In genomic region chr11:15710593-15711260, GRCh38 we compare ENCODE assay signal across 23 cellular contexts.
DNase-seq lines count a peak whose midpoint lies in the region; ATAC-seq, FAIRE-seq and TF ChIP-seq lines count a peak whose summit lies in the region.
"Had no signal": no experiment of that assay in that cellular context is flagged by ENCODE, and none has a peak within 500 bp of the region (broad histone marks: within the 10 kb centered on the region; RNA-seq: fewer than 3 reads in every experiment).

No MANE protein-coding gene starts in this region.

- H3K36me3 Mint-ChIP-seq in GM23338 (ENCODE audit: low read depth) (no peaks in the 10 kb centered on the region), neural progenitor cell (peaks cover 2% of the 10 kb centered on the region), T-cell (no peaks in the 10 kb centered on the region)
- H3K36me3 Mint-ChIP-seq: activated naive CD8-positive, alpha-beta T cell treated with anti-CD3 and anti-CD28 coated beads for 36 hours; naive B cell had no signal

- no peaks in the 10 kb centered on the region; a peak in 1 of 4 replicates for H3K9me3 ChIP-seq in H1 (ENCODE audit: insufficient read depth in 2 of 2, low read depth in 1 of 2, low read length in 1 of 2)
- H3K9me3 ChIP-seq in neural progenitor cell (ENCODE audit: low read depth): no peaks in the 10 kb centered on the region
- H3K9me3 ChIP-seq: esophagus muscularis mucosa, gastroesophageal sphincter, ovary, sigmoid colon had no signal

- H3K27ac Mint-ChIP-seq in GM23338: no peak overlapping the region
- H3K27ac Mint-ChIP-seq in neural progenitor cell: no peak overlapping the region
- no peak overlapping the region for H3K27ac Mint-ChIP-seq in T-cell
- H3K27ac Mint-ChIP-seq: activated naive CD8-positive, alpha-beta T cell treated with anti-CD3 and anti-CD28 coated beads for 36 hours had no signal

- H3K4me3 Mint-ChIP-seq in GM23338 (no peak overlapping the region), neural progenitor cell (no peak overlapping the region), T-cell (no peak overlapping the region)
- H3K4me3 Mint-ChIP-seq: activated naive CD8-positive, alpha-beta T cell treated with anti-CD3 and anti-CD28 coated beads for 36 hours; naive B cell had no signal

- ATAC-seq in GM23338 (peak; percentile 72), T-cell (replicated peaks in 1 of 4) (no peak)
- ATAC-seq: gastroesophageal sphincter had no signal

- no peak for TF ChIP-seq CTCF in GM23338 (conservative IDR thresholded peaks at IDR 0.05; ENCODE audit: low read depth in 2 of 2)
- TF ChIP-seq CTCF in H1 (IDR thresholded peaks at IDR 0.05; ENCODE audit: control extremely low read depth in 1 of 3, insufficient read depth in 1 of 3, low read depth in 1 of 3, low read length in 3 of 3): no peak
- no peak for TF ChIP-seq CTCF in neural progenitor cell (IDR thresholded peaks at IDR 0.05)

- no peak overlapping the region for H2AK5ac ChIP-seq in H1 (ENCODE audit: low read depth, low read length)

- H3K4me1 Mint-ChIP-seq in GM23338 (peaks cover 29% of the 10 kb centered on the region), neural progenitor cell (peaks cover 37% of the 10 kb centered on the region), T-cell (no peaks in the 10 kb centered on the region)
- H3K4me1 Mint-ChIP-seq: activated naive CD8-positive, alpha-beta T cell treated with anti-CD3 and anti-CD28 coated beads for 36 hours; naive B cell had no signal

- H4K20me1 ChIP-seq in GM23338 (replicated peaks; ENCODE audit: insufficient read depth): no peaks in the 10 kb centered on the region
- no peaks in the 10 kb centered on the region for H4K20me1 ChIP-seq in H1 (replicated peaks in 1 of 2; ENCODE audit: control insufficient read depth in 1 of 2, insufficient read depth in 2 of 2, low read length in 2 of 2)
- no peaks in the 10 kb centered on the region for H4K20me1 ChIP-seq in neural progenitor cell (ENCODE audit: low read depth)

- H3K9me3 Mint-ChIP-seq in GM23338 (no peaks in the 10 kb centered on the region; the same call in none of the 3 replicates), neural progenitor cell (peaks cover 4% of the 10 kb centered on the region), T-cell (peaks cover 0 to 6% (median 0%) of the 10 kb centered on the region in 3 donors)
- H3K9me3 Mint-ChIP-seq: activated naive CD8-positive, alpha-beta T cell treated with anti-CD3 and anti-CD28 coated beads for 36 hours had no signal

- H2BK5ac ChIP-seq in H1 (ENCODE audit: low read depth, low read length): no peak overlapping the region

- H2AFZ ChIP-seq in GM23338: no peak overlapping the region
- H2AFZ ChIP-seq in H1 (ENCODE audit: low read length): no peak overlapping the region
- H2AFZ ChIP-seq in neural progenitor cell (replicated peaks): no peak overlapping the region

- H3K27me3 Mint-ChIP-seq in GM23338 (ENCODE audit: insufficient read depth, low read depth, poor library complexity): peaks cover 11% of the 10 kb centered on the region
- peaks cover 2% of the 10 kb centered on the region for H3K27me3 Mint-ChIP-seq in neural progenitor cell (ENCODE audit: insufficient read depth, low read depth)
- no peaks in the 10 kb centered on the region for H3K27me3 Mint-ChIP-seq in T-cell
- H3K27me3 Mint-ChIP-seq: activated naive CD8-positive, alpha-beta T cell treated with anti-CD3 and anti-CD28 coated beads for 36 hours; naive B cell had no signal

- 91% methylated on average over 3 of the region's 3 CpGs; no CpG with 5 or more reads in 1 of the 2 experiments for WGBS in H1 (ENCODE audit: extremely low coverage in 1 of 2, insufficient coverage in 1 of 2, insufficient read length in 1 of 2, insufficient replicate concordance in 2 of 2, low coverage in 1 of 2, low lambda C conversion rate in 2 of 2, missing lambda C conversion rate in 1 of 2), 2 experiments

- no peak for TF ChIP-seq EP300 in H1 (IDR thresholded peaks at IDR 0.05; ENCODE audit: borderline replicate concordance in 1 of 2, low read depth in 2 of 2, low read length in 2 of 2)

- no peak for TF ChIP-seq RAD21 in H1 (IDR thresholded peaks at IDR 0.05 in 1 of 2, conservative IDR thresholded peaks at IDR 0.05 in 1 of 2; ENCODE audit: low read depth in 2 of 2, low read length in 2 of 2)

- H4K91ac ChIP-seq in H1 (replicated peaks; ENCODE audit: insufficient read length, low read length): no peak overlapping the region

- no peak overlapping the region for H3K23ac ChIP-seq in H1 (ENCODE audit: insufficient read length)

- no peak overlapping the region for H2BK120ac ChIP-seq in H1 (replicated peaks; ENCODE audit: low read depth, low read length)

- no peak overlapping the region for H4K8ac ChIP-seq in H1 (ENCODE audit: extremely low read depth, insufficient read depth, low read length)

- H3K4me1 ChIP-seq in GM23338 (ENCODE audit: insufficient read depth): peaks cover 15% of the 10 kb centered on the region
- peaks cover 0 to 9% (median 5%) of the 10 kb centered on the region in 4 experiments; a peak in 5 of 7 replicates for H3K4me1 ChIP-seq in H1 (replicated peaks in 1 of 4; ENCODE audit: control insufficient read depth in 3 of 4, insufficient read depth in 4 of 4, low read length in 3 of 4)
- peaks cover 22% of the 10 kb centered on the region for H3K4me1 ChIP-seq in neural progenitor cell

- no peak overlapping the region for H2BK20ac ChIP-seq in H1 (ENCODE audit: low read length)

- no peaks in the 10 kb centered on the region for H3K79me1 ChIP-seq in H1 (ENCODE audit: low read depth, low read length)

- H3K9me2 ChIP-seq in GM23338 (ENCODE audit: insufficient read depth): peaks cover 4% of the 10 kb centered on the region; the same call in 1 of the 2 replicates

- no peak for TF ChIP-seq POLR2A in H1 (IDR thresholded peaks at IDR 0.05; ENCODE audit: control extremely low read depth in 1 of 2, low read depth in 2 of 2, low read length in 2 of 2)

- H2BK15ac ChIP-seq in H1 (ENCODE audit: low read length): no peak overlapping the region

- H3K27me3 ChIP-seq in GM23338 (ENCODE audit: insufficient read depth) (peaks cover 22% of the 10 kb centered on the region), H1 (replicated peaks in 1 of 4; ENCODE audit: control insufficient read depth in 3 of 4, extremely low read depth in 1 of 4, insufficient read depth in 3 of 4, low read length in 3 of 4) (peaks cover 0 to 3% (median 0%) of the 10 kb centered on the region in 4 experiments; a peak in 4 of 7 replicates), neural progenitor cell (no peaks in the 10 kb centered on the region)
- H3K27me3 ChIP-seq: esophagus muscularis mucosa, gastroesophageal sphincter, ovary, sigmoid colon had no signal

- CTCF ChIA-PET in H1 (lab: Charles Lee; ENCODE audit: partially characterized antibody): interaction anchor here (0.7 to 1.0 kb wide), 2 partner anchors 21 to 96 kb away, joined by 3 read pairs; no protein-coding TSS in a partner anchor
- CTCF ChIA-PET in T-cell (lab: Charles Lee): no interaction called here

- H3F3A ChIP-seq in GM23338 (replicated peaks; ENCODE audit: low read depth) (0 out of 2 replicates have a peak, but pooled peaks cover 3% of the 10 kb centered on the region), neural progenitor cell (ENCODE audit: low read depth) (peaks cover 20% of the 10 kb centered on the region)

- POLR2A ChIA-PET in H1 (lab: Charles Lee; ENCODE audit: partially characterized antibody) (interaction anchor here (1.1 kb wide), 1 partner anchor 13 kb away, joined by 4 read pairs; no protein-coding TSS in a partner anchor), T-cell (lab: Charles Lee) (no interaction called here)

- H3K27ac ChIP-seq in GM23338 (ENCODE audit: low read depth) (no peak overlapping the region), H1 (ENCODE audit: low read depth, low read length) (no peak overlapping the region), neural progenitor cell (no peak overlapping the region)
- H3K27ac ChIP-seq: C4-2B, esophagus muscularis mucosa, gastroesophageal sphincter, ovary, sigmoid colon, SK-N-MC had no signal

- no peak overlapping the region for H4K5ac ChIP-seq in H1 (ENCODE audit: insufficient read length, low read depth, low read length)

- no peaks in the 10 kb centered on the region for H3K79me2 ChIP-seq in GM23338 (replicated peaks; ENCODE audit: insufficient read depth)
- no peaks in the 10 kb centered on the region for H3K79me2 ChIP-seq in H1 (ENCODE audit: control insufficient read depth in 1 of 2, insufficient read depth in 2 of 2, low read length in 2 of 2)
- no peaks in the 10 kb centered on the region for H3K79me2 ChIP-seq in neural progenitor cell (ENCODE audit: low read depth)

- peak overlapping the region; percentile 70; the same call in 1 of the 2 replicates for H3K4me2 ChIP-seq in GM23338
- H3K4me2 ChIP-seq in H1 (ENCODE audit: insufficient read depth in 1 of 2, low read depth in 2 of 2, low read length in 2 of 2): peak overlapping the region; percentile 30 to 41; a peak in 2 of 4 replicates
- peak overlapping the region; percentile 54 for H3K4me2 ChIP-seq in neural progenitor cell

- no peak overlapping the region for H3K9ac ChIP-seq in H1 (replicated peaks in 1 of 4; ENCODE audit: extremely low read depth in 1 of 4, low read depth in 3 of 4, low read length in 3 of 4)
- H3K9ac ChIP-seq in neural progenitor cell: no peak overlapping the region

- no peak overlapping the region for H2BK12ac ChIP-seq in H1 (ENCODE audit: low read depth, low read length)

- no peak for FAIRE-seq in H1 (lab: Jason Lieb, UNC)
- FAIRE-seq in GM19239 (lab: Jason Lieb, UNC): no peak
- FAIRE-seq: D721Med, urothelium cell line had no signal

- H3K23me2 ChIP-seq in H1 (ENCODE audit: low read depth, low read length): no peaks in the 10 kb centered on the region

- no peak overlapping the region for H3K18ac ChIP-seq in H1 (ENCODE audit: extremely low read depth, low read length)

- H3K36me3 ChIP-seq in GM23338 (ENCODE audit: insufficient read depth): no peaks in the 10 kb centered on the region
- H3K36me3 ChIP-seq in H1 (ENCODE audit: control insufficient read depth in 2 of 4, insufficient read depth in 4 of 4, low read length in 3 of 4): no peaks in the 10 kb centered on the region
- H3K36me3 ChIP-seq in neural progenitor cell: no peaks in the 10 kb centered on the region
- H3K36me3 ChIP-seq: esophagus muscularis mucosa, gastroesophageal sphincter, ovary, sigmoid colon had no signal

- H3K56ac ChIP-seq in H1 (replicated peaks; ENCODE audit: insufficient read length, low read depth, low read length): no peak overlapping the region

- no peak overlapping the region for H3K4me3 ChIP-seq in GM23338
- H3K4me3 ChIP-seq in H1 (ENCODE audit: extremely low read depth in 1 of 4, insufficient read depth in 2 of 4, low read depth in 3 of 4, low read length in 4 of 4): no peak overlapping the region; a peak in 1 of 8 replicates
- H3K4me3 ChIP-seq in neural progenitor cell: no peak overlapping the region
- H3K4me3 ChIP-seq: esophagus muscularis mucosa, gastroesophageal sphincter, ovary, sigmoid colon, SK-N-MC had no signal

- no peak overlapping the region for H3K4ac ChIP-seq in H1 (replicated peaks; ENCODE audit: insufficient read length, low read depth, low read length)

- DNase-seq in GM23338 (ENCODE audit: low spot score) (peak; percentile 14), NCI-H187 treated with DMSO at 0.1 percent for 48 hours (lab: John Stamatoyannopoulos, UW) (peak; percentile 76), H1 (ENCODE audit: low read depth in 1 of 2, low spot score in 2 of 2) (no peak), neural progenitor cell (ENCODE audit: low spot score) (peak; percentile 12), T-cell (no peak), GM19239 (ENCODE audit: insufficient read length, low spot score) (no peak), NCI-H1105 (lab: John Stamatoyannopoulos, UW) (no peak)
- DNase-seq: activated CD4-positive, alpha-beta T cell treated with anti-CD3 and anti-CD28 coated beads, Interleukin-2, amount 50 U/mL, for 1 hour; activated naive CD8-positive, alpha-beta T cell treated with anti-CD3 and anti-CD28 coated beads for 36 hours; effector memory CD4-positive, alpha-beta T cell; kidney glomerular epithelial cell; MM.1S; naive B cell; NCI-H446; ovary; sigmoid colon; T-helper 2 cell had no signal

- no peak overlapping the region for H3K14ac ChIP-seq in H1 (ENCODE audit: insufficient read length)

Comparison
In these comparisons a context has a peak if more than half of its experiments do, and no peak if none do; other contexts are left out.
1. DNase-seq: peak in GM23338 (single experiment), NCI-H187 treated with DMSO at 0.1 percent for 48 hours (single experiment) and neural progenitor cell (single experiment); none in H1 (0 of 2), T-cell (0 of 34), GM19239 (single experiment) and NCI-H1105 (single experiment).
2. Peak in every context shown above with its lines, with median percentiles within 50 percentile points of each other: H3K4me2 ChIP-seq.